20 cellular contexts compared by ENCODE assay signal in genomic region chr2:225097035-225097434, GRCh38. TPM values are rescaled to one million over a fixed set of nuclear protein-coding genes. Genes with fewer than 3 reads are reported as not detected.
DNase-seq lines count a peak whose midpoint lies in the region; ATAC-seq lines count a peak whose summit lies in the region.
"Had no signal": no experiment of that assay in that cellular context is flagged by ENCODE, and none has a peak within 500 bp of the region (broad histone marks: within the 10 kb centered on the region; RNA-seq: fewer than 3 reads in every experiment).

No MANE protein-coding gene starts in this region.

- H3K9me3 ChIP-seq in GM23248 (ENCODE audit: low read depth): no peaks in the 10 kb centered on the region
- no peaks in the 10 kb centered on the region for H3K9me3 ChIP-seq in adipocyte (ENCODE audit: control insufficient read depth, low read length)
- H3K9me3 ChIP-seq: MG63 had no signal

- no peaks in the 10 kb centered on the region for H3K4me1 Mint-ChIP-seq in T-cell
- H3K4me1 Mint-ChIP-seq: B cell, CD14-positive monocyte had no signal

- H2AFZ ChIP-seq in GM23248: peak overlapping the region; percentile 27; the same call in 1 of the 2 replicates
- H2AFZ ChIP-seq: PC-9 had no signal

- 0 out of 2 replicates have a peak overlapping the region, but pooled peaks have one; percentile 12 for H3K9ac ChIP-seq in GM23248
- no peak overlapping the region for H3K9ac ChIP-seq in adipocyte (ENCODE audit: low read length)

- no peak overlapping the region for H3K4me3 Mint-ChIP-seq in T-cell
- H3K4me3 Mint-ChIP-seq: B cell, CD14-positive monocyte had no signal

- H3K9me2 ChIP-seq in GM23248 (ENCODE audit: insufficient read depth): no peaks in the 10 kb centered on the region

- WGBS in GM23248 (ENCODE audit: low coverage in 1 of 2, low lambda C conversion rate in 2 of 2, missing lambda C conversion rate in 2 of 2), 2 experiments: 0 to 4% methylated on average over 1 of the region's 1 CpG

- peaks cover 28% of the 10 kb centered on the region for H3F3A ChIP-seq in GM23248 (ENCODE audit: insufficient read depth)

- H3K27ac ChIP-seq in GM23248: peak overlapping the region; percentile 22; the same call in 1 of the 2 replicates
- H3K27ac ChIP-seq: PC-9 had no signal

- in situ Hi-C loops in GM23248 (cut with MboI): no loop called here

- ATAC-seq in T-cell (replicated peaks in 1 of 4): no peak
- ATAC-seq in HG03159 (IDR thresholded peaks at IDR 0.05; ENCODE audit: unreplicated experiment): no peak

- no peaks in the 10 kb centered on the region for H3K36me3 Mint-ChIP-seq in T-cell
- H3K36me3 Mint-ChIP-seq: CD14-positive monocyte had no signal

- H3K4me1 ChIP-seq in GM23248 (ENCODE audit: insufficient read depth) (peaks cover 48% of the 10 kb centered on the region), adipocyte (ENCODE audit: control insufficient read depth, insufficient read depth, low read length) (peaks cover 22% of the 10 kb centered on the region)

- H4K20me1 ChIP-seq in GM23248 (ENCODE audit: insufficient read depth): no peaks in the 10 kb centered on the region

- H3K27ac Mint-ChIP-seq in T-cell: no peak overlapping the region
- H3K27ac Mint-ChIP-seq: B cell, CD14-positive monocyte had no signal

- H3K79me2 ChIP-seq in GM23248 (ENCODE audit: insufficient read depth): no peaks in the 10 kb centered on the region

- H3K36me3 ChIP-seq in GM23248 (ENCODE audit: low read depth): no peaks in the 10 kb centered on the region
- H3K36me3 ChIP-seq in adipocyte (ENCODE audit: control insufficient read depth, insufficient read depth, low read length, severe bottlenecking): no peaks in the 10 kb centered on the region
- H3K36me3 ChIP-seq: MG63 had no signal

- CTCF ChIA-PET in T-cell (lab: Charles Lee): interaction anchor here in 1 of 2 donors (0.8 kb wide), 1 partner anchor 17 kb away, joined by 3 read pairs; no protein-coding TSS in a partner anchor

- H3K4me3 ChIP-seq in GM23248 (0 out of 2 replicates have a peak overlapping the region, but pooled peaks have one; percentile 7), adipocyte (ENCODE audit: low read length) (no peak overlapping the region)
- H3K4me3 ChIP-seq: MG63, PC-9 had no signal

- peak overlapping the region; percentile 41 for H3K4me2 ChIP-seq in GM23248 (ENCODE audit: unreplicated experiment)
- H3K4me2 ChIP-seq: PC-9 had no signal

- H3K27me3 Mint-ChIP-seq in T-cell: peaks cover 3 to 7% of the 10 kb centered on the region in 2 donors

- H3K9me3 Mint-ChIP-seq in T-cell: peaks cover 0 to 4% (median 0%) of the 10 kb centered on the region in 3 donors

- DNase-seq in GM23248 (peak; percentile 56), adipocyte (ENCODE audit: low read depth) (peak; percentile 75), fibroblast of peridontal ligament (ENCODE audit: extremely low read depth) (peak; percentile 96), NCI-H1694 treated with DMSO at 0.1 percent for 48 hours (lab: John Stamatoyannopoulos, UW) (no peak), Kasumi-1 (lab: John Stamatoyannopoulos, UW) (no peak), T-cell (no peak)
- DNase-seq: ACHN, DMS53, EL, GF-D8, MG63, NCI-H1048, NCI-H1436, NCI-H1930, PC-9, RPMI8226, SHP77 had no signal

- H3K27me3 ChIP-seq in GM23248 (replicated peaks; ENCODE audit: insufficient read depth): no peaks in the 10 kb centered on the region
- H3K27me3 ChIP-seq in adipocyte (replicated peaks; ENCODE audit: control insufficient read depth, insufficient read depth, low read length): no peaks in the 10 kb centered on the region
- H3K27me3 ChIP-seq: MG63 had no signal

- POLR2A ChIA-PET in T-cell (lab: Charles Lee): no interaction called here

RNA-seq across cellular contexts. Expression of gene DOCK10, which starts 54.8 kb away (rescaled TPM):
- total RNA-seq in GM23248 (2014; rRNA removed; shearing (Covaris generic)): 19.2 and 20.5 TPM in 2 replicates
- polyA plus RNA-seq in GM23248 (2016; fragmentation: Nextera tagmentation; extraction: Ambion mirVana): 6.1 and 8.5 TPM in 2 replicates
- 100 to 1,000 TPM; 206 to 266 (median 235) TPM for total RNA-seq in T-cell

Comparison
In these comparisons a context has a peak if more than half of its experiments do, and no peak if none do; other contexts are left out.
1. DNase-seq: peak in GM23248 (single experiment), adipocyte (single experiment) and fibroblast of peridontal ligament (single experiment); none in NCI-H1694 treated with DMSO at 0.1 percent for 48 hours (single experiment), Kasumi-1 (0 of 2) and T-cell (0 of 34).